Comparison of ENCODE assay signal across 17 cellular contexts in genomic region chr17:15475620-15476354, GRCh38. TPM values are rescaled to one million over a fixed set of nuclear protein-coding genes. Genes with fewer than 3 reads are reported as not detected.
DNase-seq lines count a peak whose midpoint lies in the region; ATAC-seq and TF ChIP-seq lines count a peak whose summit lies in the region.
"Had no signal": no experiment of that assay in that cellular context is flagged by ENCODE, and none has a peak within 500 bp of the region (broad histone marks: within the 10 kb centered on the region; RNA-seq: fewer than 3 reads in every experiment).

No MANE protein-coding gene starts in this region.

- TF ChIP-seq CTCF in esophagus squamous epithelium (IDR thresholded peaks at IDR 0.05) (no peak), left lung (IDR thresholded peaks at IDR 0.05) (no peak), upper lobe of right lung (IDR thresholded peaks at IDR 0.05) (no peak)

- peaks cover 0 to 14% (median 8%) of the 10 kb centered on the region in 3 donors for H3K4me1 ChIP-seq in esophagus squamous epithelium
- H3K4me1 ChIP-seq in left lung = no peaks in the 10 kb centered on the region
- peaks cover 9% of the 10 kb centered on the region for H3K4me1 ChIP-seq in upper lobe of right lung

- no peaks in the 10 kb centered on the region for H3K9me3 ChIP-seq in esophagus squamous epithelium
- no peaks in the 10 kb centered on the region for H3K9me3 ChIP-seq in left lung
- H3K9me3 ChIP-seq in upper lobe of right lung = no peaks in the 10 kb centered on the region

- no peaks in the 10 kb centered on the region for H3K36me3 Mint-ChIP-seq in activated T-helper 2 cell treated with anti-CD3 and anti-CD28 coated beads, Interferon-gamma antibody, Interleukin-2, Interleukin-4, amounts not matched to agents 10 μg/mL and 5 μg/mL and 100 μg/mL, durations not matched to agents 14 hours and 24 hours and 36 hours (ENCODE audit: low read depth)

- intact Hi-C loops in esophagus squamous epithelium (cut with DNase I) (no loop called here), left lung (cut with DNase I) (no loop called here), upper lobe of right lung (cut with DNase I) (no loop called here)
- intact Hi-C loops in activated T-helper 2 cell treated with anti-CD3 and anti-CD28 coated beads, Interferon-gamma antibody, Interleukin-2, Interleukin-4, amounts not matched to agents 10 μg/mL and 5 μg/mL and 100 μg/mL, durations not matched to agents 14 hours and 24 hours and 36 hours (cut with micrococcal nuclease) = no loop called here

- H3K4me1 Mint-ChIP-seq in activated T-helper 2 cell treated with anti-CD3 and anti-CD28 coated beads, Interferon-gamma antibody, Interleukin-2, Interleukin-4, amounts not matched to agents 10 μg/mL and 5 μg/mL and 100 μg/mL, durations not matched to agents 14 hours and 24 hours and 36 hours (ENCODE audit: low read depth) = no peaks in the 10 kb centered on the region
- H3K4me1 Mint-ChIP-seq: stimulated activated naive B cell treated with anti-CD40 and anti-IgM and Interleukin-4, amounts not matched to agents 10 μg/mL and 1 μg/mL and 100 μg/mL, for 72 hours had no signal

- no peaks in the 10 kb centered on the region for H3K27me3 Mint-ChIP-seq in activated T-helper 2 cell treated with anti-CD3 and anti-CD28 coated beads, Interferon-gamma antibody, Interleukin-2, Interleukin-4, amounts not matched to agents 10 μg/mL and 5 μg/mL and 100 μg/mL, durations not matched to agents 14 hours and 24 hours and 36 hours (ENCODE audit: low read depth)
- H3K27me3 Mint-ChIP-seq: CD4-positive, CD25-positive, alpha-beta regulatory T cell; naive thymus-derived CD8-positive, alpha-beta T cell; stimulated activated naive B cell treated with anti-CD40 and anti-IgM and Interleukin-4, amounts not matched to agents 10 μg/mL and 1 μg/mL and 100 μg/mL, for 72 hours had no signal

- DNase-seq in LHCN-M2 (ENCODE audit: low read depth) (peak; percentile 66), esophagus squamous epithelium (lab: John Stamatoyannopoulos, UW) (no peak), left lung (no peak), upper lobe of right lung (no peak), T-helper 2 cell (no peak), iPS-NIHi11 (ENCODE audit: low spot score) (no peak), dedifferentiated amniotic fluid mesenchymal stem cell (ENCODE audit: extremely low spot score) (no peak)
- no peak for DNase-seq in activated T-helper 2 cell treated with anti-CD3 and anti-CD28 coated beads, Interferon-gamma antibody, Interleukin-2, Interleukin-4, amounts not matched to agents 10 μg/mL and 5 μg/mL and 100 μg/mL, durations not matched to agents 14 hours and 24 hours and 36 hours (ENCODE audit: low spot score)
- DNase-seq: activated naive CD4-positive, alpha-beta T cell treated with anti-CD3 and anti-CD28 coated beads, Interleukin-2, amount 50 U/mL, for 16 hours; CD4-positive, CD25-positive, alpha-beta regulatory T cell; cortex of kidney; naive thymus-derived CD8-positive, alpha-beta T cell; NCI-H1417 treated with DMSO at 0.1 percent for 48 hours; NCI-H446 treated with DMSO at 0.1 percent for 48 hours; retina; stimulated activated naive B cell treated with anti-CD40 and anti-IgM and Interleukin-4, amounts not matched to agents 10 μg/mL and 1 μg/mL and 100 μg/mL, for 72 hours had no signal

- H3K4me3 Mint-ChIP-seq in activated T-helper 2 cell treated with anti-CD3 and anti-CD28 coated beads, Interferon-gamma antibody, Interleukin-2, Interleukin-4, amounts not matched to agents 10 μg/mL and 5 μg/mL and 100 μg/mL, durations not matched to agents 14 hours and 24 hours and 36 hours (ENCODE audit: low read depth) = no peak overlapping the region
- H3K4me3 Mint-ChIP-seq: CD4-positive, CD25-positive, alpha-beta regulatory T cell; naive thymus-derived CD8-positive, alpha-beta T cell; stimulated activated naive B cell treated with anti-CD40 and anti-IgM and Interleukin-4, amounts not matched to agents 10 μg/mL and 1 μg/mL and 100 μg/mL, for 72 hours had no signal

- H3K9me3 Mint-ChIP-seq in activated T-helper 2 cell treated with anti-CD3 and anti-CD28 coated beads, Interferon-gamma antibody, Interleukin-2, Interleukin-4, amounts not matched to agents 10 μg/mL and 5 μg/mL and 100 μg/mL, durations not matched to agents 14 hours and 24 hours and 36 hours = no peaks in the 10 kb centered on the region
- H3K9me3 Mint-ChIP-seq: CD4-positive, CD25-positive, alpha-beta regulatory T cell; naive thymus-derived CD8-positive, alpha-beta T cell; stimulated activated naive B cell treated with anti-CD40 and anti-IgM and Interleukin-4, amounts not matched to agents 10 μg/mL and 1 μg/mL and 100 μg/mL, for 72 hours had no signal

- H3K36me3 ChIP-seq in esophagus squamous epithelium = peaks cover 0 to 6% (median 0%) of the 10 kb centered on the region in 3 donors
- H3K36me3 ChIP-seq in left lung = no peaks in the 10 kb centered on the region
- H3K36me3 ChIP-seq in upper lobe of right lung = no peaks in the 10 kb centered on the region

- 80 to 95% methylated on average over 8 of the region's 8 CpGs for WGBS in esophagus squamous epithelium, 2 donors

- H3K27ac Mint-ChIP-seq in activated T-helper 2 cell treated with anti-CD3 and anti-CD28 coated beads, Interferon-gamma antibody, Interleukin-2, Interleukin-4, amounts not matched to agents 10 μg/mL and 5 μg/mL and 100 μg/mL, durations not matched to agents 14 hours and 24 hours and 36 hours = no peak overlapping the region
- H3K27ac Mint-ChIP-seq: CD4-positive, CD25-positive, alpha-beta regulatory T cell; naive thymus-derived CD8-positive, alpha-beta T cell; stimulated activated naive B cell treated with anti-CD40 and anti-IgM and Interleukin-4, amounts not matched to agents 10 μg/mL and 1 μg/mL and 100 μg/mL, for 72 hours had no signal

- H3K4me3 ChIP-seq in esophagus squamous epithelium (no peak overlapping the region), left lung (no peak overlapping the region), upper lobe of right lung (no peak overlapping the region)

- H3K27me3 ChIP-seq in esophagus squamous epithelium = no peaks in the 10 kb centered on the region
- H3K27me3 ChIP-seq in left lung = no peaks in the 10 kb centered on the region
- no peaks in the 10 kb centered on the region for H3K27me3 ChIP-seq in upper lobe of right lung

- TF ChIP-seq POLR2A in esophagus squamous epithelium (IDR thresholded peaks at IDR 0.05) = no peak

- ATAC-seq in left lung (peak; percentile 64), upper lobe of right lung (peak; percentile 54)
- ATAC-seq: naive thymus-derived CD8-positive, alpha-beta T cell; stimulated activated naive B cell treated with anti-CD40 and anti-IgM and Interleukin-4, amounts not matched to agents 10 μg/mL and 1 μg/mL and 100 μg/mL, for 72 hours had no signal

- H3K27ac ChIP-seq in esophagus squamous epithelium = peak overlapping the region in 3 of 4 donors; percentile 43 to 78 (median 78)
- H3K27ac ChIP-seq in left lung = no peak overlapping the region
- peak overlapping the region; percentile 11 for H3K27ac ChIP-seq in upper lobe of right lung
- H3K27ac ChIP-seq: VCaP had no signal

RNA-seq across cellular contexts. Expression of gene CDRT4, which starts 8.4 kb away (rescaled TPM):
- total RNA-seq in LHCN-M2 (2014; rRNA removed) (not detected in 2 replicates), esophagus squamous epithelium (1 to 10 TPM; 3.2 to 7.6 (median 3.8) TPM), left lung (1 to 10 TPM; 2.7 to 6.1 TPM), upper lobe of right lung (9.0 TPM)
- 0.40 TPM for polyA plus RNA-seq in LHCN-M2 (2012)
- total RNA-seq in activated T-helper 2 cell treated with anti-CD3 and anti-CD28 coated beads, Interferon-gamma antibody, Interleukin-2, Interleukin-4, amounts not matched to agents 10 μg/mL and 5 μg/mL and 100 μg/mL, durations not matched to agents 14 hours and 24 hours and 36 hours = 4.8 and 8.0 TPM in 2 replicates

Comparison
In these comparisons a context has a peak if more than half of its experiments do, and no peak if none do; other contexts are left out.
1. H3K27ac ChIP-seq: peak in esophagus squamous epithelium (3 of 4) and upper lobe of right lung (single experiment); none in left lung (0 of 2).